Comparison of ENCODE assay signal across 7 cellular contexts in genomic region chr17:37742114-37742761, GRCh38. TPM values are rescaled to one million over a fixed set of nuclear protein-coding genes. Genes with fewer than 3 reads are reported as not detected.
DNase-seq lines count a peak whose midpoint lies in the region; ATAC-seq and TF ChIP-seq lines count a peak whose summit lies in the region.

No MANE protein-coding gene starts in this region.

- H3K9me3 ChIP-seq in PC-9 (ENCODE audit: insufficient read depth, low read depth) = no peaks in the 10 kb centered on the region

- no peaks in the 10 kb centered on the region for H3K79me2 ChIP-seq in PC-9 (ENCODE audit: low read depth)

- CTCF ChIA-PET in PC-9 (lab: Charles Lee) = no interaction called here

- intact Hi-C loops in PC-9 (cut with micrococcal nuclease; ENCODE audit: unreplicated experiment) = no loop called here

- H4K20me1 ChIP-seq in PC-9 (ENCODE audit: insufficient read depth) = no peaks in the 10 kb centered on the region

- peak overlapping the region; percentile 53 for H2AFZ ChIP-seq in PC-9

- H3K27me3 ChIP-seq in PC-9 (ENCODE audit: insufficient read depth, low read depth) = peaks cover 52% of the 10 kb centered on the region

- POLR2A ChIA-PET in PC-9 (lab: Charles Lee; ENCODE audit: unreplicated experiment) = no interaction called here

- no peaks in the 10 kb centered on the region for H3K4me1 ChIP-seq in PC-9 (replicated peaks; ENCODE audit: insufficient read depth)

- DNase-seq in GM13977 (ENCODE audit: low spot score) (peak; percentile 45), PC-9 (peak in 1 of 2 experiments; percentile 33), epithelial cell of proximal tubule (ENCODE audit: low read depth) (no peak), retina (peak; percentile 83), SW 1271 (lab: John Stamatoyannopoulos, UW) (no peak), cerebellum (ENCODE audit: low spot score) (no peak)

- in situ Hi-C loops in GM13977 (cut with MboI; ENCODE audit: low pct_unique_long_range_greater_than_20kb, low sequenced_read_pairs, unreplicated experiment) = no loop called here

- no peaks in the 10 kb centered on the region for H3K36me3 ChIP-seq in PC-9 (ENCODE audit: low read depth)

- no peak for ATAC-seq in HG02798 (IDR thresholded peaks at IDR 0.05; ENCODE audit: poor library complexity, unreplicated experiment)

- no peaks in the 10 kb centered on the region for H3F3A ChIP-seq in PC-9 (ENCODE audit: insufficient read depth, low read depth)

- no TSS peak for BruUV-seq in PC-9 (replicated peaks; lab: Mats Ljungman, UMichigan)

- H3K27ac ChIP-seq in PC-9 = no peak overlapping the region

- no peaks in the 10 kb centered on the region for H3K9me2 ChIP-seq in PC-9 (ENCODE audit: insufficient read depth)

- H3K4me3 ChIP-seq in PC-9 = peak overlapping the region; percentile 53
- H3K4me3 ChIP-seq in epithelial cell of proximal tubule (ENCODE audit: low read depth, low read length) = peak overlapping the region; percentile 88

- TF ChIP-seq CTCF in GM13977 (IDR thresholded peaks at IDR 0.05; ENCODE audit: extremely low read depth, insufficient read depth, missing control alignments) = no peak
- no peak for TF ChIP-seq CTCF in PC-9 (conservative IDR thresholded peaks at IDR 0.05)
- no peak for TF ChIP-seq CTCF in epithelial cell of proximal tubule (conservative IDR thresholded peaks at IDR 0.05; ENCODE audit: low read depth, low read length)

- H3K4me2 ChIP-seq in PC-9 = peak overlapping the region; percentile 73

RNA-seq across cellular contexts. Expression of gene HNF1B, which starts 2.6 kb away (rescaled TPM):
- total RNA-seq in PC-9 (2021) = not detected in 2 replicates
- 21.9 and 29.8 TPM in 2 replicates for total RNA-seq in epithelial cell of proximal tubule
- total RNA-seq in cerebellum = not detected

Comparison
In these comparisons a context has a peak if more than half of its experiments do, and no peak if none do; other contexts are left out.
1. DNase-seq: peak in GM13977 (single experiment) and retina (single experiment); none in epithelial cell of proximal tubule (single experiment), SW 1271 (0 of 2) and cerebellum (single experiment).
2. RNA of gene HNF1B, which starts 2.6 kb away (total RNA-seq): 21.9 to 29.8 TPM in epithelial cell of proximal tubule; not detected in PC-9 and not detected in cerebellum (single experiment); every median in the first group is over 10 times any median in the second.